Comparison of ENCODE assay signal across 12 cellular contexts in the genomic region with DNA sequence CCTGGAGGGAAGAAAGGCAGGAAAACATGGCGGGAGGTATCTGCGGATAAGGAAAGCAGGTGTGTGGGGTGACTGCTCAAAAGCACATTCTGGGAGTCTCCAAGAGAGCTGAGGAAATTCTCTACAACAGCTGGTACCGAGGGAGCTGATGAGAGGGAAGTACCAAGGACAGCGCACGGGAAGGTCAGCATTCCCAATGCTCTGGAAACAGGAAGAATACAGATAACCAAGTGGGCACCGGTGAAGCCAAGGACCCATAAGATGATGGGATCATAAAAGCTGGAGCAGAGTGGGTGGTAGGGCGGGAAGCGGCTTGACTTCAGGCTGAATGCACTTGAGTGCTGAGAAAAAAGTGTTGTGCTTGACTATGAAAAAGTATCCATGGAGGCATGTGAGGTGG.
DNase-seq lines count a peak whose midpoint lies in the region; ATAC-seq and TF ChIP-seq lines count a peak whose summit lies in the region.
"Had no signal": no experiment of that assay in that cellular context is flagged by ENCODE, and none has a peak within 500 bp of the region (broad histone marks: within the 10 kb centered on the region; RNA-seq: fewer than 3 reads in every experiment).

No MANE protein-coding gene starts in this region.

- H3K27ac ChIP-seq in H9 (ENCODE audit: insufficient read length, low read depth, low read length) = no peak overlapping the region
- H3K27ac ChIP-seq: ovary had no signal

- no peak overlapping the region; a peak in 1 of 5 replicates for H3K4me3 Mint-ChIP-seq in H9
- H3K4me3 Mint-ChIP-seq: activated B cell treated with CpG ODN at 0.5 μM for 24 hours had no signal

- H3K9me3 Mint-ChIP-seq in H9 = no peaks in the 10 kb centered on the region
- H3K9me3 Mint-ChIP-seq: activated B cell treated with CpG ODN at 0.5 μM for 24 hours had no signal

- no peaks in the 10 kb centered on the region for H3K27me3 Mint-ChIP-seq in H9 (ENCODE audit: low read depth)

- no peak overlapping the region for H3K18ac ChIP-seq in H9 (ENCODE audit: insufficient read length, low read depth, low read length)

- H2BK20ac ChIP-seq in H9 (ENCODE audit: low read depth, low read length, poor library complexity, severe bottlenecking) = no peak overlapping the region

- no peak overlapping the region for H3K23ac ChIP-seq in H9 (ENCODE audit: insufficient read length, low read depth, low read length)

- no peak overlapping the region for H4K8ac ChIP-seq in H9 (replicated peaks; ENCODE audit: insufficient read length, low read depth, low read length)

- H3K79me2 ChIP-seq in H9 (ENCODE audit: insufficient read depth, low read length) = no peaks in the 10 kb centered on the region

- H2BK15ac ChIP-seq in H9 (ENCODE audit: low read depth, low read length) = no peak overlapping the region

- no peak overlapping the region for H4K91ac ChIP-seq in H9 (ENCODE audit: insufficient read length, low read depth, low read length)

- DNase-seq in A172 (ENCODE audit: low spot score) (peak; percentile 42), H9 (peak; percentile 57), amniotic epithelial cell (ENCODE audit: low read depth) (peak; percentile 45), iPS-NIHi7 (ENCODE audit: extremely low spot score) (peak; percentile 62), left colon (no peak), kidney glomerular epithelial cell (lab: John Stamatoyannopoulos, UW) (no peak), NCI-H69 (lab: John Stamatoyannopoulos, UW) (no peak)
- DNase-seq: activated B cell treated with CpG ODN at 0.5 μM for 24 hours, NCI-H1048 had no signal

- intact Hi-C loops in left colon (cut with DNase I, micrococcal nuclease) = no loop called here

- H3K23me2 ChIP-seq in H9 (ENCODE audit: insufficient read length, low read depth, low read length, poor library complexity, severe bottlenecking) = no peaks in the 10 kb centered on the region

- peaks cover 35 to 41% of the 10 kb centered on the region in 2 experiments for H3K4me1 Mint-ChIP-seq in H9
- H3K4me1 Mint-ChIP-seq: activated B cell treated with CpG ODN at 0.5 μM for 24 hours had no signal

- H3K27ac Mint-ChIP-seq in H9 = no peak overlapping the region
- H3K27ac Mint-ChIP-seq: activated B cell treated with CpG ODN at 0.5 μM for 24 hours had no signal

- H4K5ac ChIP-seq in H9 (ENCODE audit: insufficient read length, low read depth, low read length) = no peak overlapping the region

- no peak overlapping the region for H3K4ac ChIP-seq in H9 (ENCODE audit: low read depth, low read length)

- H3K36me3 Mint-ChIP-seq in H9 (ENCODE audit: insufficient read depth in 1 of 3, low read depth in 3 of 3) = no peaks in the 10 kb centered on the region

- H3T11ph ChIP-seq in H9 (ENCODE audit: low read length) = no peak overlapping the region

- TF ChIP-seq CTCF in H9 (conservative IDR thresholded peaks at IDR 0.05) = no peak

- H2BK120ac ChIP-seq in H9 (ENCODE audit: low read depth, low read length, poor library complexity, severe bottlenecking) = no peak overlapping the region

- no peak overlapping the region for H3K9ac ChIP-seq in H9 (ENCODE audit: extremely low read depth, insufficient read length, low read length)

- no peak overlapping the region for H3K14ac ChIP-seq in H9 (ENCODE audit: insufficient read depth, low read length)

- no peak overlapping the region for H3K56ac ChIP-seq in H9 (ENCODE audit: insufficient read length, low read depth, low read length)

- no peak overlapping the region for H2BK12ac ChIP-seq in H9 (ENCODE audit: insufficient read length, low read depth, low read length)

- H3K79me1 ChIP-seq in H9 (ENCODE audit: insufficient read depth, low read depth, low read length, poor library complexity, severe bottlenecking) = no peaks in the 10 kb centered on the region

- H4K20me1 ChIP-seq in H9 (ENCODE audit: control insufficient read depth, insufficient read depth, insufficient read length) = no peaks in the 10 kb centered on the region

- H2BK5ac ChIP-seq in H9 (ENCODE audit: insufficient read length, low read length) = no peak overlapping the region

- ATAC-seq in HG02571 (IDR thresholded peaks at IDR 0.05; ENCODE audit: unreplicated experiment) (no peak), left colon (no peak)
- ATAC-seq: activated naive CD4-positive, alpha-beta T cell treated with anti-CD3 and anti-CD28 coated beads, Interleukin-2, amount 50 U/mL, for 72 hours had no signal

- WGBS in H9 (ENCODE audit: extremely low coverage, insufficient read length, low lambda C conversion rate) = no CpG with 5 or more reads among the region's 8 CpGs

- no peaks in the 10 kb centered on the region for H3K27me3 ChIP-seq in H9 (ENCODE audit: insufficient read depth, low read length)
- H3K27me3 ChIP-seq: ovary had no signal

- H3K4me1 ChIP-seq in H9 (ENCODE audit: insufficient read depth, low read length) = peaks cover 5% of the 10 kb centered on the region

- no peaks in the 10 kb centered on the region for H3K9me3 ChIP-seq in H9 (ENCODE audit: control insufficient read depth, low read depth, low read length)
- H3K9me3 ChIP-seq: ovary had no signal

- H2AK5ac ChIP-seq in H9 (ENCODE audit: insufficient read length, low read length) = no peak overlapping the region

- H2AFZ ChIP-seq in H9 (ENCODE audit: low read length) = no peak overlapping the region

- H3K4me2 ChIP-seq in H9 (ENCODE audit: insufficient read depth, insufficient read length, low read length) = no peak overlapping the region

Comparison
In these comparisons a context has a peak if more than half of its experiments do, and no peak if none do; other contexts are left out.
1. DNase-seq: peak in A172 (single experiment), H9 (single experiment), amniotic epithelial cell (single experiment) and iPS-NIHi7 (single experiment); none in left colon (0 of 2), kidney glomerular epithelial cell (single experiment) and NCI-H69 (single experiment).